Comparison of ENCODE assay signal across 2 cellular contexts in the genomic region with DNA sequence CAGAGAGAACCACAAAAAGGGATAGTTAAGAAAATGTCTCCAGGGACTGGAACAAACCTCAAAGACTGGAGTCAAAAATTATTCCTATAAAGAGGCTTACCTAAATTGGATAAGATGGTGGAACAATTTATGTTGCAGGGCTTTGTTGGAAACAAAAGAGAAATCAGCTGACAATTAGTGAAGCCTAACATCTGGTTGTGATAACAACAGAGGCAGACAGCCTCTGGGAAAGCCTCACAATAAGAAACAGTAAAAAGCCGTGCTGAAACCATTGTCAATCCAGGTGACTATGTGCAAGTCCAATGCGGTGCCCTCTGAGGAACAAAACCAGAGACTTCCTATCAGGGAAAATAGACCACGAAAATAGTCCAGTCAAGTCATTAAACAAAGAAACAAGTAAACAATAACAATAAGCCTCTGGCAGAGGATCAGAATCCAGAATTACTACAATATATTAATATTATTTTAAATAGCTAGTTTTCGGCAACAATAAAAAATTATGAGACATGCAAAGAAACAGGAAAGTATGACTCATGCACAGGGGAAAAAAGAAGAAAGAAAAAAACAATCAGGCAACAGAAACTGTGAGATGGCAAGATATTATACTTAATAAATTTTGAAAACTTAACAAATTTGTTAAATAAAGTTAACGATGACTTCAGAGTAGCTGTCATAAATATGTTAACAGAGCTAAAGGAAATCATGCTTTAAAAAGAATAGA.
A peak's percentile ranks its signal among the peaks of the same experiment; 100 is the strongest.
TF ChIP-seq lines count a peak whose summit lies in the region.

No MANE protein-coding gene starts in this region.

TF ChIP-seq in IMR-90, 13 proteins besides CTCF, POLR2A, EP300 and RAD21:
- TF ChIP-seq, protein P1, sequence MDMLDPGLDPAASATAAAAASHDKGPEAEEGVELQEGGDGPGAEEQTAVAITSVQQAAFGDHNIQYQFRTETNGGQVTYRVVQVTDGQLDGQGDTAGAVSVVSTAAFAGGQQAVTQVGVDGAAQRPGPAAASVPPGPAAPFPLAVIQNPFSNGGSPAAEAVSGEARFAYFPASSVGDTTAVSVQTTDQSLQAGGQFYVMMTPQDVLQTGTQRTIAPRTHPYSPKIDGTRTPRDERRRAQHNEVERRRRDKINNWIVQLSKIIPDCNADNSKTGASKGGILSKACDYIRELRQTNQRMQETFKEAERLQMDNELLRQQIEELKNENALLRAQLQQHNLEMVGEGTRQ (IDR thresholded peaks at IDR 0.05; ENCODE audit: low read depth, low read length) = no peak
- TF ChIP-seq CEBPB (IDR thresholded peaks at IDR 0.05; ENCODE audit: low read depth, low read length) (no peak), CHD1 (IDR thresholded peaks at IDR 0.05; ENCODE audit: low read depth, low read length) (no peak), RFX5 (IDR thresholded peaks at IDR 0.05; ENCODE audit: low read depth, low read length) (no peak), SMC3 (IDR thresholded peaks at IDR 0.05; ENCODE audit: low read depth, low read length) (no peak), BHLHE40 (IDR thresholded peaks at IDR 0.05; ENCODE audit: low read depth, low read length) (no peak), MXI1 (IDR thresholded peaks at IDR 0.05; ENCODE audit: borderline replicate concordance, low read depth, low read length) (no peak), RCOR1 (IDR thresholded peaks at IDR 0.05; ENCODE audit: insufficient replicate concordance, low read length) (no peak), MAFK (IDR thresholded peaks at IDR 0.05; ENCODE audit: low read depth, low read length) (no peak), MAZ (IDR thresholded peaks at IDR 0.05; ENCODE audit: borderline replicate concordance, low read depth, low read length) (no peak), FOS (IDR thresholded peaks at IDR 0.05; ENCODE audit: low read depth, low read length) (no peak), NFE2L2 (IDR thresholded peaks at IDR 0.05; ENCODE audit: low read depth, low read length) (no peak)
- TF ChIP-seq, protein P2, sequence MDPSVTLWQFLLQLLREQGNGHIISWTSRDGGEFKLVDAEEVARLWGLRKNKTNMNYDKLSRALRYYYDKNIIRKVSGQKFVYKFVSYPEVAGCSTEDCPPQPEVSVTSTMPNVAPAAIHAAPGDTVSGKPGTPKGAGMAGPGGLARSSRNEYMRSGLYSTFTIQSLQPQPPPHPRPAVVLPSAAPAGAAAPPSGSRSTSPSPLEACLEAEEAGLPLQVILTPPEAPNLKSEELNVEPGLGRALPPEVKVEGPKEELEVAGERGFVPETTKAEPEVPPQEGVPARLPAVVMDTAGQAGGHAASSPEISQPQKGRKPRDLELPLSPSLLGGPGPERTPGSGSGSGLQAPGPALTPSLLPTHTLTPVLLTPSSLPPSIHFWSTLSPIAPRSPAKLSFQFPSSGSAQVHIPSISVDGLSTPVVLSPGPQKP (IDR thresholded peaks at IDR 0.05; ENCODE audit: borderline replicate concordance, low read depth, low read length) = no peak
TF ChIP-seq in IMR-90: peak in this region for 0.

TF ChIP-seq in SK-N-SH, 30 proteins besides CTCF, POLR2A, EP300 and RAD21:
- TF ChIP-seq JUND (IDR thresholded peaks at IDR 0.05) (peak; percentile 59), FOSL2 (IDR thresholded peaks at IDR 0.05; ENCODE audit: borderline replicate concordance, low read depth) (peak; percentile 46; the same call in 1 of the 2 replicates), TCF12 (IDR thresholded peaks at IDR 0.05) (peak; percentile 30; the same call in 1 of the 2 replicates), MXI1 (IDR thresholded peaks at IDR 0.05; ENCODE audit: low read depth, low read length) (no peak)
